26 cellular contexts compared by ENCODE assay signal in the genomic region with DNA sequence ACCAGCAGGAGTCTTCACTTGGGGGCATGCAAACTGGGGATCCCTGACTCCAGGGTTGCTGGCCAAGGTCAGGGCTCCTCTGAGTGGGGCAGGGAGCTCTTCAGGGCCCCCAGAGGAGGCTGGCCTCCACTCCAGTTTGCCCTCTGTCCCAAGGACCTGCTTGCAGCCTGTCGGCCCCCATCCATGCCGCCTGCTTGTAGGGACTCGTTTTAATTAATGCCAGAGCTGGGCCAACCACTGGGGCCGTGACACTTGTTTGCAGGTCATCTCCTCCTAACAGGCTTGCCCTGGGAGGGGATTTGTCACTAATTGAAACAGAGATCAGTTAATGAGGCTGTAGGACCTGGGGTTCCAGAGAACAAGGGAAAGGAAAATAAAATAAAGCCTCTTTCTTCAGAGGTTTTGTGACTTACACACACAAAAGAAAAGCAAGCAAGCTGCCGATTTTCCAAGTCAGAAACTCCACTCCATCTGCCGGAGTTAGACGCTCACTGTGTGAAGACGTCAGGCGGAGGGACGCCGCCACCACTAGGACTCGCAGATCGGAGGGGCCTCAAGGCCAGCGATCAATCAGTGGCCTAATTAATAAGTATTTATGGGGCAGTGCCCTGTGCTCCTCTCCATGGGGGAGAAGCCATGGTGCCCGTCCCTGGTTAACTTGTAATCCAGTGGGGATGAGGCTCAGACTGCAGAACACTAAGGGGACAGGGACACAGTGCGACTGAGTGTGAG.
DNase-seq lines count a peak whose midpoint lies in the region; ATAC-seq, FAIRE-seq and TF ChIP-seq lines count a peak whose summit lies in the region.
"Had no signal": no experiment of that assay in that cellular context is flagged by ENCODE, and none has a peak within 500 bp of the region (broad histone marks: within the 10 kb centered on the region; RNA-seq: fewer than 3 reads in every experiment).

No MANE protein-coding gene starts in this region.

- H3K9ac ChIP-seq in kidney (ENCODE audit: low read length in 2 of 2) = no peak overlapping the region
- H3K9ac ChIP-seq: GM23248 had no signal

- DNase-seq in D341Med (ENCODE audit: low spot score) = peak; percentile 12
- peak; percentile 9 for DNase-seq in activated B cell treated with CpG ODN at 0.5 μM for 24 hours
- peak; percentile 32 for DNase-seq in kidney
- DNase-seq in sigmoid colon = peak; percentile 44
- no peak for DNase-seq in stimulated activated CD4-positive, alpha-beta T cell treated with anti-CD3 and anti-CD28 coated beads, Interleukin-2, amount 100 ng/mL, for 48 hours
- DNase-seq in NCI-H128 (lab: John Stamatoyannopoulos, UW; ENCODE audit: unreplicated experiment) = no peak
- no peak for DNase-seq in testis
- no peak for DNase-seq in SHP77 treated with DMSO at 0.1 percent for 48 hours (lab: John Stamatoyannopoulos, UW)
- DNase-seq: activated CD4-positive, alpha-beta T cell treated with anti-CD3 and anti-CD28 coated beads for 48 hours; activated naive CD4-positive, alpha-beta T cell; CD4-positive, CD25-positive, alpha-beta regulatory T cell; cerebellar nuclear complex; DMS 273 treated with DMSO at 0.1 percent for 48 hours; effector CD8-positive, alpha-beta T cell; esophagus squamous epithelium; GM23248; left cardiac atrium; NCI-H1436 treated with DMSO at 0.1 percent for 48 hours; Right ventricle myocardium superior; SW 1271 had no signal

- CTCF ChIA-PET in activated B cell treated with CpG ODN at 0.5 μM for 24 hours (lab: Charles Lee) = interaction anchor here (1.6 to 5.7 kb wide), 3 partner anchors 168 to 181 kb away, joined by 3 to 67 read pairs (median 15); no protein-coding TSS in a partner anchor

- H3K9me3 Mint-ChIP-seq in activated B cell treated with CpG ODN at 0.5 μM for 24 hours = no peaks in the 10 kb centered on the region
- H3K9me3 Mint-ChIP-seq: CD4-positive, CD25-positive, alpha-beta regulatory T cell; IgD-negative memory B cell; mesothelial cell of epicardium; natural killer cell treated with Interleukin-12 subunit alpha and Interleukin-12 subunit beta and Interleukin-15 and Interleukin-18, amount 100 ng/mL, for 72 hours had no signal

- TF ChIP-seq POLR2A in sigmoid colon (IDR thresholded peaks at IDR 0.05) (no peak), testis (IDR thresholded peaks at IDR 0.05) (no peak)

- H3K4me1 Mint-ChIP-seq in activated B cell treated with CpG ODN at 0.5 μM for 24 hours = no peaks in the 10 kb centered on the region
- H3K4me1 Mint-ChIP-seq: CD4-positive, CD25-positive, alpha-beta regulatory T cell; IgD-negative memory B cell; mesothelial cell of epicardium had no signal

- H3K27me3 Mint-ChIP-seq in activated B cell treated with CpG ODN at 0.5 μM for 24 hours = no peaks in the 10 kb centered on the region
- H3K27me3 Mint-ChIP-seq: CD4-positive, CD25-positive, alpha-beta regulatory T cell; IgD-negative memory B cell; natural killer cell treated with Interleukin-12 subunit alpha and Interleukin-12 subunit beta and Interleukin-15 and Interleukin-18, amount 100 ng/mL, for 72 hours had no signal

- no peak overlapping the region for H3K4me3 ChIP-seq in kidney (ENCODE audit: low read length in 2 of 2)
- no peak overlapping the region for H3K4me3 ChIP-seq in sigmoid colon
- no peak overlapping the region for H3K4me3 ChIP-seq in testis
- H3K4me3 ChIP-seq: esophagus squamous epithelium, gastroesophageal sphincter, GM23248, psoas muscle, smooth muscle cell had no signal

- H3K36me3 Mint-ChIP-seq in activated B cell treated with CpG ODN at 0.5 μM for 24 hours (ENCODE audit: low read depth) = no peaks in the 10 kb centered on the region
- H3K36me3 Mint-ChIP-seq: CD4-positive, CD25-positive, alpha-beta regulatory T cell; IgD-negative memory B cell; natural killer cell treated with Interleukin-12 subunit alpha and Interleukin-12 subunit beta and Interleukin-15 and Interleukin-18, amount 100 ng/mL, for 72 hours had no signal

- peaks cover 6 to 10% of the 10 kb centered on the region in 2 donors for H3K4me1 ChIP-seq in kidney (ENCODE audit: control insufficient read depth in 1 of 2, insufficient read depth in 1 of 2, low read depth in 1 of 2, low read length in 2 of 2)
- peaks cover 0 to 7% (median 7%) of the 10 kb centered on the region in 4 donors for H3K4me1 ChIP-seq in sigmoid colon
- H3K4me1 ChIP-seq in testis = no peaks in the 10 kb centered on the region
- H3K4me1 ChIP-seq: esophagus squamous epithelium, gastroesophageal sphincter, psoas muscle had no signal

- H3K27ac ChIP-seq in kidney (ENCODE audit: low read depth in 2 of 2, low read length in 2 of 2) = no peak overlapping the region
- no peak overlapping the region for H3K27ac ChIP-seq in sigmoid colon
- H3K27ac ChIP-seq in testis = no peak overlapping the region
- H3K27ac ChIP-seq: esophagus squamous epithelium, gastroesophageal sphincter, GM23248, psoas muscle had no signal

- no peak overlapping the region for H3K4me3 Mint-ChIP-seq in activated B cell treated with CpG ODN at 0.5 μM for 24 hours
- H3K4me3 Mint-ChIP-seq: CD4-positive, CD25-positive, alpha-beta regulatory T cell; mesothelial cell of epicardium; natural killer cell treated with Interleukin-12 subunit alpha and Interleukin-12 subunit beta and Interleukin-15 and Interleukin-18, amount 100 ng/mL, for 72 hours had no signal

- intact Hi-C loops in activated B cell treated with CpG ODN at 0.5 μM for 24 hours (cut with micrococcal nuclease) (no loop called here), kidney (cut with DNase I) (loop anchor here (10.0 kb wide), 1 partner anchor 169 kb away; no protein-coding TSS in a partner anchor), sigmoid colon (cut with DNase I) (loop anchor here (10.0 kb wide), 1 partner anchor 89 kb away; no protein-coding TSS in a partner anchor), testis (cut with DNase I; ENCODE audit: low total_unique reads) (no loop called here)

- POLR2A ChIA-PET in activated B cell treated with CpG ODN at 0.5 μM for 24 hours (lab: Charles Lee) = no interaction called here

- no peak for TF ChIP-seq CTCF in activated B cell treated with CpG ODN at 0.5 μM for 24 hours (IDR thresholded peaks at IDR 0.05)
- TF ChIP-seq CTCF in kidney (IDR thresholded peaks at IDR 0.05; ENCODE audit: borderline replicate concordance, extremely low read depth, insufficient read depth) = no peak
- TF ChIP-seq CTCF in sigmoid colon (IDR thresholded peaks at IDR 0.05) = no peak
- TF ChIP-seq CTCF in testis (IDR thresholded peaks at IDR 0.05) = no peak

- 87 to 90% methylated on average over 16 of the region's 16 CpGs for WGBS in sigmoid colon, 2 donors
- 86 to 89% methylated on average over 14 to 16 of the region's 16 CpGs for WGBS in testis, 2 donors

- no peaks in the 10 kb centered on the region for H3K27me3 ChIP-seq in sigmoid colon
- H3K27me3 ChIP-seq in testis = no peaks in the 10 kb centered on the region
- H3K27me3 ChIP-seq: esophagus squamous epithelium, gastroesophageal sphincter had no signal

- no peak for FAIRE-seq in kidney (lab: Jason Lieb, UNC)

- peaks cover 0 to 4% of the 10 kb centered on the region in 2 donors for H3K36me3 ChIP-seq in kidney (ENCODE audit: control insufficient read depth in 1 of 2, insufficient read depth in 2 of 2, low read length in 2 of 2)
- H3K36me3 ChIP-seq in sigmoid colon = peaks cover 0 to 6% (median 0%) of the 10 kb centered on the region in 4 donors
- no peaks in the 10 kb centered on the region for H3K36me3 ChIP-seq in testis (ENCODE audit: low read depth, missing control alignments)

- no peak overlapping the region for H3K27ac Mint-ChIP-seq in activated B cell treated with CpG ODN at 0.5 μM for 24 hours
- H3K27ac Mint-ChIP-seq: IgD-negative memory B cell, mesothelial cell of epicardium had no signal

- no peak for TF ChIP-seq EP300 in sigmoid colon (IDR thresholded peaks at IDR 0.05)

- H3K9me3 ChIP-seq in kidney (ENCODE audit: control insufficient read depth in 1 of 2, low read length in 2 of 2) (no peaks in the 10 kb centered on the region), sigmoid colon (no peaks in the 10 kb centered on the region), testis (no peaks in the 10 kb centered on the region)
- H3K9me3 ChIP-seq: esophagus squamous epithelium, gastroesophageal sphincter, psoas muscle had no signal

- ATAC-seq in activated B cell treated with CpG ODN at 0.5 μM for 24 hours (ENCODE audit: low read depth) = no peak
- ATAC-seq: gastroesophageal sphincter; left cardiac atrium; natural killer cell treated with Interleukin-12 subunit alpha and Interleukin-12 subunit beta and Interleukin-15 and Interleukin-18, amount 100 ng/mL, for 72 hours; psoas muscle had no signal

Comparison
In these comparisons a context has a peak if more than half of its experiments do, and no peak if none do; other contexts are left out.
1. DNase-seq: peak in D341Med (single experiment), activated B cell treated with CpG ODN at 0.5 μM for 24 hours (single experiment), kidney (single experiment) and sigmoid colon (single experiment); none in stimulated activated CD4-positive, alpha-beta T cell treated with anti-CD3 and anti-CD28 coated beads, Interleukin-2, amount 100 ng/mL, for 48 hours (0 of 2), NCI-H128 (single experiment), testis (single experiment) and SHP77 treated with DMSO at 0.1 percent for 48 hours (single experiment).
2. intact Hi-C loops: an anchor here in kidney (10.0 kb wide) and sigmoid colon (10.0 kb wide); none called in activated B cell treated with CpG ODN at 0.5 μM for 24 hours and testis.